ENCODE assay signal across 8 cellular contexts in genomic region chr2:237085261-237086221, GRCh38. TPM values are rescaled to one million over a fixed set of nuclear protein-coding genes. Genes with fewer than 3 reads are reported as not detected.
DNase-seq lines count a peak whose midpoint lies in the region; ATAC-seq, FAIRE-seq and TF ChIP-seq lines count a peak whose summit lies in the region.

Gene COPS8, plus strand, starts transcription at chr2:237085889. Its CDS starts 76 bp downstream, at chr2:237085965.

- ATAC-seq in GM18499 (IDR thresholded peaks at IDR 0.05; ENCODE audit: insufficient read depth, unreplicated experiment) = peak; percentile 72
- ATAC-seq in HG02943 (IDR thresholded peaks at IDR 0.05; ENCODE audit: low read depth, unreplicated experiment) = peak; percentile 90
- ATAC-seq in left ventricle myocardium superior = peak; percentile 99
- peak; percentile 94 to 98 (median 96) for ATAC-seq in psoas muscle

- H3K9me3 ChIP-seq in psoas muscle = no peaks in the 10 kb centered on the region

- H3K4me3 ChIP-seq in psoas muscle = peak within 1 kb of the TSS; percentile 89

- TF ChIP-seq CTCF in psoas muscle (IDR thresholded peaks at IDR 0.05) = peak; percentile 31

- peaks cover under 1 to 35% of the 10 kb centered on the region in 2 donors for H3K36me3 ChIP-seq in psoas muscle (ENCODE audit: insufficient read depth in 1 of 2, low read depth in 1 of 2)

- peak within 1 kb of the TSS; percentile 91 for H3K27ac ChIP-seq in psoas muscle

- peaks cover 48% of the 10 kb centered on the region for H3K4me1 ChIP-seq in psoas muscle

- FAIRE-seq in urothelium cell line (lab: Jason Lieb, UNC) = peak; percentile 96

- H3K27me3 ChIP-seq in psoas muscle (ENCODE audit: insufficient read depth in 3 of 3, low read length in 2 of 3) = no peaks in the 10 kb centered on the region

- WGBS in psoas muscle, 3 donors = 0 to 1% (median 1%) methylated on average over 84 to 85 of the region's 85 CpGs

- DNase-seq in NCI-H187 treated with DMSO at 0.1 percent for 48 hours (lab: John Stamatoyannopoulos, UW) = peak; percentile 44
- DNase-seq in anterior cingulate cortex (lab: John Stamatoyannopoulos, UW) = peak; percentile 63 to 97 (median 92)
- DNase-seq in left ventricle myocardium superior = peak; percentile 98
- peak; percentile 97 to 99 for DNase-seq in psoas muscle
- DNase-seq in urothelium cell line (ENCODE audit: low spot score) = peak; percentile 96

- intact Hi-C loops in T-helper 2 cell treated with Interferon-gamma antibody and Interleukin-4, amounts not matched to agents 100 ng/mL and 5 ng/mL, for 36 hours (cut with micrococcal nuclease) = loop anchor here (5.0 kb wide), 1 partner anchor 528 kb away; no protein-coding TSS in a partner anchor
- intact Hi-C loops in left ventricle myocardium superior (cut with micrococcal nuclease) = no loop called here
- intact Hi-C loops in psoas muscle (cut with DNase I) = no loop called here

RNA-seq across cellular contexts. Expression of gene COPS8, which starts in this region (rescaled TPM):
- 43.5 and 47.4 TPM in 2 replicates for total RNA-seq in T-helper 2 cell treated with Interferon-gamma antibody and Interleukin-4, amounts not matched to agents 100 ng/mL and 5 ng/mL, for 36 hours
- total RNA-seq in left ventricle myocardium superior = 90.7 TPM
- 100 to 1,000 TPM in 3 of 4 donors, 10 to 100 TPM in 1; 77.1 to 218 (median 146) TPM for total RNA-seq in psoas muscle
- polyA plus RNA-seq in psoas muscle = 100 to 1,000 TPM; 190 to 427 (median 312) TPM

Comparison
In these comparisons a context has a peak if more than half of its experiments do, and no peak if none do; other contexts are left out.
1. Peak in every context shown above with its lines: DNase-seq, ATAC-seq, H3K4me3 ChIP-seq and H3K27ac ChIP-seq.
2. DNase-seq: peak in every context shown above with its lines; median percentile 98 in left ventricle myocardium superior; 98 in psoas muscle; 96 in urothelium cell line; 92 in anterior cingulate cortex; 44 in NCI-H187 treated with DMSO at 0.1 percent for 48 hours.